ENCODE assay signal across 1 cellular context in genomic region chr2:73112913-73113633, GRCh38.
TF ChIP-seq lines count a peak whose summit lies in the region.

A gene with protein sequence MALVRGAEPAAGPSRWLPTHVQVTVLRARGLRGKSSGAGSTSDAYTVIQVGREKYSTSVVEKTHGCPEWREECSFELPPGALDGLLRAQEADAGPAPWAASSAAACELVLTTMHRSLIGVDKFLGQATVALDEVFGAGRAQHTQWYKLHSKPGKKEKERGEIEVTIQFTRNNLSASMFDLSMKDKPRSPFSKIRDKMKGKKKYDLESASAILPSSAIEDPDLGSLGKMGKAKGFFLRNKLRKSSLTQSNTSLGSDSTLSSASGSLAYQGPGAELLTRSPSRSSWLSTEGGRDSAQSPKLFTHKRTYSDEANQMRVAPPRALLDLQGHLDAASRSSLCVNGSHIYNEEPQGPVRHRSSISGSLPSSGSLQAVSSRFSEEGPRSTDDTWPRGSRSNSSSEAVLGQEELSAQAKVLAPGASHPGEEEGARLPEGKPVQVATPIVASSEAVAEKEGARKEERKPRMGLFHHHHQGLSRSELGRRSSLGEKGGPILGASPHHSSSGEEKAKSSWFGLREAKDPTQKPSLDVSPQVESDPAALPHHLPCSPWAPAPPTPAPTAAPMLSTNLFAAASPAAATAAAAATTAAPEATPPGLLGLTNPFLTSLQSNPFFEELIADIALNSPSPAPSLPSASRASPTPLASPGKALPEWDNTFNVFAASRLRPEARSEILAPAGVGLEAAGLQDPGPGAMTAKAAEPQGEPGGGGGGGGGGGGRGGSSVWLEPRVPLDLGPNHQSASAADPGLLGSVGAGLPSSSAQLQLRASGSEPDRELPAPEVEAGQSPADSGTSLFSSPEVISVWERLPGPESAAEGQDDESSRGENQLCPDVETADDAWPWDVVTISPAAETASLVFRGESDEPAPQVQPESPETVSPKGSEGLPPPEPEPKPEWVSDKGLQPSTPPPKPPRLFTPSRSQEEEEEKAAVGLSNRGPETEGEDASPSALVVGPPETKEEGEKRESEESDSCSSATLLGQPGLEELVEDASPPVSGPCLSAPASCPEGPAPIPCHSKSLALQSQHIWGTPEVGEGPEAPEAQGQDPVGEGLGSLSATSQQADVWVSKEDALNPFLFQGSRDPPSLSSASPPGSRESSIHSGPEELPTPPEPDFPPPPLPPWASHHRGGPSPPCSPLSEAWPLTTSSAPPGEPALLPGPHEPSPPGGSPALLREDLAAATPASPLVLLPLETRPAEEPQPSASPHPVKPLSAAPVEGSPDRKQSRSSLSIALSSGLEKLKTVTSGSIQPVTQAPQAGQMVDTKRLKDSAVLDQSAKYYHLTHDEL (N-terminal part only) (minus strand): TSS chr2:73112948. CDS start chr2:73112777, 171 bp downstream.

TF ChIP-seq in GM12878, 131 proteins besides CTCF, POLR2A, EP300 and RAD21:
- TF ChIP-seq E2F4 (IDR thresholded peaks at IDR 0.05; ENCODE audit: low read depth, low read length) (peak; percentile 71), FOXK2 (IDR thresholded peaks at IDR 0.05) (no peak), BACH1 (IDR thresholded peaks at IDR 0.05; ENCODE audit: borderline replicate concordance) (no peak), ATF3 (IDR thresholded peaks at IDR 0.05; ENCODE audit: borderline replicate concordance, extremely low read depth, low read depth, low read length) (no peak), RCOR1 (conservative IDR thresholded peaks at IDR 0.05; ENCODE audit: low read depth, low read length) (no peak), STAT1 (conservative IDR thresholded peaks at IDR 0.05) (no peak), POLR2AphosphoS2 (IDR thresholded peaks at IDR 0.05; ENCODE audit: low read depth, low read length) (no peak), POLR2AphosphoS5 (IDR thresholded peaks at IDR 0.05; ENCODE audit: low read length) (no peak), DPF2 (IDR thresholded peaks at IDR 0.05) (no peak), SMARCA5 (IDR thresholded peaks at IDR 0.05) (no peak), SUZ12 (IDR thresholded peaks at IDR 0.05; ENCODE audit: unreplicated experiment) (no peak), EED (IDR thresholded peaks at IDR 0.05; ENCODE audit: low read depth) (no peak), BHLHE40 (IDR thresholded peaks at IDR 0.05; ENCODE audit: borderline replicate concordance in 1 of 2, low read depth in 2 of 2, low read length in 1 of 2) (peak; percentile 6 to 54; a peak in 2 of 4 replicates), TCF3 (IDR thresholded peaks at IDR 0.05; ENCODE audit: borderline replicate concordance, insufficient read depth, low read depth, low read length) (no peak)
- TF ChIP-seq, protein P1, sequence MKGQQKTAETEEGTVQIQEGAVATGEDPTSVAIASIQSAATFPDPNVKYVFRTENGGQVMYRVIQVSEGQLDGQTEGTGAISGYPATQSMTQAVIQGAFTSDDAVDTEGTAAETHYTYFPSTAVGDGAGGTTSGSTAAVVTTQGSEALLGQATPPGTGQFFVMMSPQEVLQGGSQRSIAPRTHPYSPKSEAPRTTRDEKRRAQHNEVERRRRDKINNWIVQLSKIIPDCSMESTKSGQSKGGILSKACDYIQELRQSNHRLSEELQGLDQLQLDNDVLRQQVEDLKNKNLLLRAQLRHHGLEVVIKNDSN (IDR thresholded peaks at IDR 0.05; ENCODE audit: borderline replicate concordance, extremely low read length, insufficient read depth, low read depth, low read length): peak; percentile 50
- TF ChIP-seq, protein P2, sequence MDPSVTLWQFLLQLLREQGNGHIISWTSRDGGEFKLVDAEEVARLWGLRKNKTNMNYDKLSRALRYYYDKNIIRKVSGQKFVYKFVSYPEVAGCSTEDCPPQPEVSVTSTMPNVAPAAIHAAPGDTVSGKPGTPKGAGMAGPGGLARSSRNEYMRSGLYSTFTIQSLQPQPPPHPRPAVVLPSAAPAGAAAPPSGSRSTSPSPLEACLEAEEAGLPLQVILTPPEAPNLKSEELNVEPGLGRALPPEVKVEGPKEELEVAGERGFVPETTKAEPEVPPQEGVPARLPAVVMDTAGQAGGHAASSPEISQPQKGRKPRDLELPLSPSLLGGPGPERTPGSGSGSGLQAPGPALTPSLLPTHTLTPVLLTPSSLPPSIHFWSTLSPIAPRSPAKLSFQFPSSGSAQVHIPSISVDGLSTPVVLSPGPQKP (IDR thresholded peaks at IDR 0.05; ENCODE audit: low read depth, low read length): no peak
TF ChIP-seq in GM12878: peak in this region for 3.
